9 cellular contexts compared by ENCODE assay signal in genomic region chr1:24724345-24725208, GRCh38. TPM values are rescaled to one million over a fixed set of nuclear protein-coding genes. Genes with fewer than 3 reads are reported as not detected.
DNase-seq lines count a peak whose midpoint lies in the region; ATAC-seq and TF ChIP-seq lines count a peak whose summit lies in the region.
"Had no signal": no experiment of that assay in that cellular context is flagged by ENCODE, and none has a peak within 500 bp of the region (broad histone marks: within the 10 kb centered on the region; RNA-seq: fewer than 3 reads in every experiment).

No MANE protein-coding gene starts in this region.

- ATAC-seq in naive thymus-derived CD4-positive, alpha-beta T cell: no peak

- H3K27me3 ChIP-seq in naive thymus-derived CD4-positive, alpha-beta T cell (ENCODE audit: control insufficient read depth in 2 of 2, insufficient read depth in 2 of 2, low read length in 2 of 2): no peaks in the 10 kb centered on the region

- H3K4me1 ChIP-seq in naive thymus-derived CD4-positive, alpha-beta T cell (ENCODE audit: control insufficient read depth in 2 of 2, insufficient read depth in 2 of 2, low read length in 2 of 2): no peaks in the 10 kb centered on the region

- H3K4me3 ChIP-seq in naive thymus-derived CD4-positive, alpha-beta T cell (ENCODE audit: low read length): no peak overlapping the region

- no peaks in the 10 kb centered on the region for H3K36me3 Mint-ChIP-seq in neural crest cell (ENCODE audit: low read depth)
- peaks cover 0 to 3% (median 0%) of the 10 kb centered on the region in 5 donors for H3K36me3 Mint-ChIP-seq in naive thymus-derived CD4-positive, alpha-beta T cell
- H3K36me3 Mint-ChIP-seq in activated naive CD4-positive, alpha-beta T cell treated with anti-CD3 and anti-CD28 coated beads for 36 hours (ENCODE audit: low read depth): no peaks in the 10 kb centered on the region

- peak overlapping the region; percentile 94 for H3K27ac Mint-ChIP-seq in neural crest cell (ENCODE audit: unreplicated experiment)
- H3K27ac Mint-ChIP-seq in naive thymus-derived CD4-positive, alpha-beta T cell: no peak overlapping the region
- no peak overlapping the region for H3K27ac Mint-ChIP-seq in activated naive CD4-positive, alpha-beta T cell treated with anti-CD3 and anti-CD28 coated beads for 36 hours

- peaks cover 5% of the 10 kb centered on the region for H3K9me3 Mint-ChIP-seq in neural crest cell
- H3K9me3 Mint-ChIP-seq in naive thymus-derived CD4-positive, alpha-beta T cell: peaks cover 0 to 4% (median 0%) of the 10 kb centered on the region in 11 donors
- H3K9me3 Mint-ChIP-seq in activated naive CD4-positive, alpha-beta T cell treated with anti-CD3 and anti-CD28 coated beads for 36 hours: peaks cover 2% of the 10 kb centered on the region

- POLR2A ChIA-PET in naive thymus-derived CD4-positive, alpha-beta T cell (lab: Charles Lee): interaction anchor here (0.7 kb wide), 1 partner anchor 7 kb away, joined by 3 read pairs; no protein-coding TSS in a partner anchor

- TF ChIP-seq CTCF in neural crest cell (conservative IDR thresholded peaks at IDR 0.05): no peak

- peak; percentile 68 for DNase-seq in COLO668 (lab: John Stamatoyannopoulos, UW; ENCODE audit: unreplicated experiment)
- peak; percentile 64 for DNase-seq in NCI-H460 (ENCODE audit: extremely low read depth, low read depth)
- peak; percentile 76 for DNase-seq in ecto neural progenitor cell (ENCODE audit: low spot score)
- peak; percentile 46 for DNase-seq in neural crest cell (ENCODE audit: low read depth, low spot score)
- DNase-seq in naive thymus-derived CD4-positive, alpha-beta T cell: no peak
- no peak for DNase-seq in NOMO-1 treated with DMSO at 0.1 percent for 48 hours (lab: John Stamatoyannopoulos, UW; ENCODE audit: unreplicated experiment)
- no peak for DNase-seq in activated naive CD4-positive, alpha-beta T cell treated with anti-CD3 and anti-CD28 coated beads for 36 hours
- DNase-seq in NCI-H2107 (lab: John Stamatoyannopoulos, UW): no peak

- peak overlapping the region; percentile 64 for H3K4me3 Mint-ChIP-seq in neural crest cell
- no peak overlapping the region for H3K4me3 Mint-ChIP-seq in naive thymus-derived CD4-positive, alpha-beta T cell
- no peak overlapping the region for H3K4me3 Mint-ChIP-seq in activated naive CD4-positive, alpha-beta T cell treated with anti-CD3 and anti-CD28 coated beads for 36 hours

- H3K36me3 ChIP-seq in naive thymus-derived CD4-positive, alpha-beta T cell (ENCODE audit: control insufficient read depth in 2 of 3, insufficient read depth in 3 of 3, low read length in 3 of 3): no peaks in the 10 kb centered on the region

- CTCF ChIA-PET in naive thymus-derived CD4-positive, alpha-beta T cell (lab: Charles Lee): no interaction called here
- CTCF ChIA-PET in activated naive CD4-positive, alpha-beta T cell treated with anti-CD3 and anti-CD28 coated beads for 36 hours (lab: Charles Lee): no interaction called here

- no peak overlapping the region for H3K27ac ChIP-seq in naive thymus-derived CD4-positive, alpha-beta T cell (ENCODE audit: low read depth, low read length)
- H3K27ac ChIP-seq: HL-60 had no signal

- no peaks in the 10 kb centered on the region for H3K27me3 Mint-ChIP-seq in neural crest cell (ENCODE audit: low read depth)
- H3K27me3 Mint-ChIP-seq in naive thymus-derived CD4-positive, alpha-beta T cell: peaks cover 0 to 3% (median 0%) of the 10 kb centered on the region in 5 donors
- H3K27me3 Mint-ChIP-seq in activated naive CD4-positive, alpha-beta T cell treated with anti-CD3 and anti-CD28 coated beads for 36 hours (ENCODE audit: low read depth): no peaks in the 10 kb centered on the region

- peaks cover 36% of the 10 kb centered on the region for H3K4me1 Mint-ChIP-seq in neural crest cell
- peaks cover 0 to 21% (median 8%) of the 10 kb centered on the region in 7 donors for H3K4me1 Mint-ChIP-seq in naive thymus-derived CD4-positive, alpha-beta T cell
- H3K4me1 Mint-ChIP-seq in activated naive CD4-positive, alpha-beta T cell treated with anti-CD3 and anti-CD28 coated beads for 36 hours (ENCODE audit: low read depth): peaks cover 17% of the 10 kb centered on the region

- intact Hi-C loops in naive thymus-derived CD4-positive, alpha-beta T cell (cut with micrococcal nuclease): no loop called here
- intact Hi-C loops in activated naive CD4-positive, alpha-beta T cell treated with anti-CD3 and anti-CD28 coated beads for 36 hours (cut with micrococcal nuclease): no loop called here

- no peaks in the 10 kb centered on the region for H3K9me3 ChIP-seq in naive thymus-derived CD4-positive, alpha-beta T cell (ENCODE audit: control insufficient read depth in 2 of 3, low read length in 3 of 3)

RNA-seq across cellular contexts. Expression of gene CLIC4, which starts 20.7 kb away (rescaled TPM):
- total RNA-seq in NCI-H460 (2014; rRNA removed; shearing (Covaris generic)): 170 and 172 TPM in 2 replicates
- polyA plus RNA-seq in NCI-H460 (2014; cell fraction: nucleus; rRNA removed): 38.3 and 53.2 TPM in 2 replicates
- total RNA-seq in neural crest cell: 123 and 126 TPM in 2 replicates
- 10 to 100 TPM in 1 of 5 experiments, 1 to 10 TPM in 4; 1.4 to 16.8 (median 5.1) TPM for total RNA-seq in naive thymus-derived CD4-positive, alpha-beta T cell
- under 1 TPM; 0.54 to 0.58 TPM for polyA plus RNA-seq in naive thymus-derived CD4-positive, alpha-beta T cell
- total RNA-seq in activated naive CD4-positive, alpha-beta T cell treated with anti-CD3 and anti-CD28 coated beads for 36 hours: 10 to 100 TPM; 38.0 to 44.3 TPM

Comparison
In these comparisons a context has a peak if more than half of its experiments do, and no peak if none do; other contexts are left out.
1. DNase-seq: peak in COLO668 (single experiment), NCI-H460 (single experiment), ecto neural progenitor cell (single experiment) and neural crest cell (single experiment); none in naive thymus-derived CD4-positive, alpha-beta T cell (0 of 9), NOMO-1 treated with DMSO at 0.1 percent for 48 hours (single experiment), activated naive CD4-positive, alpha-beta T cell treated with anti-CD3 and anti-CD28 coated beads for 36 hours (single experiment) and NCI-H2107 (single experiment).